In the genomic region with DNA sequence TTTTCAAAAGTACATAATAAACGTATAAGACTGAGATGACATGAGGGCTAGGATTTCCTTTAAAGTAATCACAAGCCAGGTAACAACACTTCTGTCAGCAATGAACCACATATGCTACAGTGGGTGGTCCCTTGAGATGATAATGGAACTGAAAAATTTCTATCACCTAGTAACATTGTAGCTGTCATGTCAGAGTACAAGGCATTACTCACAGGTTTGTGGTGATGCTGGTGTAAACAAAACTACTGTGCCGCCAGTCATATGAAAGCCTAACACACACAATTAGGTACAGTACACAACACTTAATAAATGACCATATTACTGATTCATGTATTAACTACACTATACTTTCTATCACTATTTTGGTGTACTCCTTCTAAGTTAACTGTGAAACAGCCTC, we compare ENCODE assay signal across 17 cellular contexts. TPM values are rescaled to one million over a fixed set of nuclear protein-coding genes. Genes with fewer than 3 reads are reported as not detected.
DNase-seq lines count a peak whose midpoint lies in the region; ATAC-seq lines count a peak whose summit lies in the region.
"Had no signal": no experiment of that assay in that cellular context is flagged by ENCODE, and none has a peak within 500 bp of the region (broad histone marks: within the 10 kb centered on the region; RNA-seq: fewer than 3 reads in every experiment).

No MANE protein-coding gene starts in this region.

- ATAC-seq in GM18909 (IDR thresholded peaks at IDR 0.05; ENCODE audit: poor library complexity, unreplicated experiment) (peak; percentile 58), HG03064 (IDR thresholded peaks at IDR 0.05; ENCODE audit: low read depth, unreplicated experiment) (peak; percentile 55), HG02973 (IDR thresholded peaks at IDR 0.05; ENCODE audit: unreplicated experiment) (no peak), GM18517 (IDR thresholded peaks at IDR 0.05; ENCODE audit: unreplicated experiment) (no peak)
- ATAC-seq: HCT116 had no signal

- DNase-seq in ELR (ENCODE audit: low read depth) (peak; percentile 37), amniotic epithelial cell (ENCODE audit: low read depth) (peak; percentile 40), DMS114 treated with DMSO at 0.1 percent for 48 hours (lab: John Stamatoyannopoulos, UW; ENCODE audit: unreplicated experiment) (no peak), ureter (ENCODE audit: low spot score) (no peak)
- DNase-seq: CD8-positive, alpha-beta memory T cell; NCI-H146; NCI-H226; NCI-H526; NK-92 treated with Interleukin-12 subunit alpha and Interleukin-12 subunit beta, amount 100 ng/mL, for 24 hours; SW 1271 had no signal

RNA-seq across cellular contexts. Expression of a gene that starts 36.8 kb away (rescaled TPM):
- 24.2 TPM for total RNA-seq in ureter

RNA-seq across cellular contexts. Expression of a gene that starts 45.0 kb away (rescaled TPM):
- not detected for total RNA-seq in ureter
- total RNA-seq: CD8-positive, alpha-beta memory T cell; Daoy; HT-29 had no signal

Comparison
In these comparisons a context has a peak if more than half of its experiments do, and no peak if none do; other contexts are left out.
1. DNase-seq: peak in ELR (single experiment) and amniotic epithelial cell (single experiment); none in DMS114 treated with DMSO at 0.1 percent for 48 hours (single experiment) and ureter (single experiment).
2. ATAC-seq: peak in GM18909 (single experiment) and HG03064 (single experiment); none in HG02973 (single experiment) and GM18517 (single experiment).